ENCODE assay signal across 11 cellular contexts in genomic region chr18:44731866-44732555, GRCh38. TPM values are rescaled to one million over a fixed set of nuclear protein-coding genes. Genes with fewer than 3 reads are reported as not detected.
DNase-seq lines count a peak whose midpoint lies in the region; ATAC-seq and TF ChIP-seq lines count a peak whose summit lies in the region.
"Had no signal": no experiment of that assay in that cellular context is flagged by ENCODE, and none has a peak within 500 bp of the region (broad histone marks: within the 10 kb centered on the region; RNA-seq: fewer than 3 reads in every experiment).

No MANE protein-coding gene starts in this region.

- no TSS peak for BruUV-seq in OCI-LY7 (replicated peaks; lab: Mats Ljungman, UMichigan)

- H3K27ac ChIP-seq in OCI-LY7 (ENCODE audit: low read depth, low read length, poor library complexity, severe bottlenecking): no peak overlapping the region
- peak overlapping the region; percentile 80 for H3K27ac ChIP-seq in mesodermal cell (ENCODE audit: low read depth, low read length, severe bottlenecking)
- H3K27ac ChIP-seq: thoracic aorta had no signal

- peak overlapping the region; percentile 61 for H3K4me2 ChIP-seq in OCI-LY7 (ENCODE audit: low read length)

- H3K79me2 ChIP-seq in OCI-LY7 (ENCODE audit: insufficient read depth, low read depth, low read length): no peaks in the 10 kb centered on the region

- DNase-seq in OCI-LY7 (ENCODE audit: low spot score): no peak
- DNase-seq in NCI-H1930 (lab: John Stamatoyannopoulos, UW): no peak
- DNase-seq in WTC11 (ENCODE audit: low spot score): no peak
- no peak for DNase-seq in putamen (ENCODE audit: low spot score)
- DNase-seq: right lobe of liver had no signal

- H3K4me1 ChIP-seq in OCI-LY7 (ENCODE audit: insufficient read depth, low read length, poor library complexity, severe bottlenecking): peaks cover 30% of the 10 kb centered on the region
- peaks cover 59% of the 10 kb centered on the region for H3K4me1 ChIP-seq in mesodermal cell (ENCODE audit: control insufficient read depth, insufficient read depth, low read length, poor library complexity, severe bottlenecking)

- TF ChIP-seq CTCF in OCI-LY7 (conservative IDR thresholded peaks at IDR 0.05; ENCODE audit: low read length): no peak
- TF ChIP-seq CTCF in WTC11 (IDR thresholded peaks at IDR 0.05): no peak

- H3K9me3 ChIP-seq in OCI-LY7 (ENCODE audit: low read length) (no peaks in the 10 kb centered on the region), mesodermal cell (ENCODE audit: control insufficient read depth, low read length) (no peaks in the 10 kb centered on the region)
- H3K9me3 ChIP-seq: right lobe of liver, thoracic aorta had no signal

- H3K27ac Mint-ChIP-seq in WTC11: no peak overlapping the region; the same call in 1 of the 2 replicates
- H3K27ac Mint-ChIP-seq: activated naive CD4-positive, alpha-beta T cell treated with anti-CD3 and anti-CD28 coated beads, Interleukin-2, amount 50 U/mL, for 72 hours had no signal

- POLR2A ChIA-PET in OCI-LY7 (lab: Charles Lee): interaction anchor here (0.7 kb wide), 1 partner anchor 136 kb away, joined by 3 read pairs; no protein-coding TSS in a partner anchor
- POLR2A ChIA-PET in WTC11 (lab: Charles Lee): no interaction called here

- no peaks in the 10 kb centered on the region for H3K27me3 Mint-ChIP-seq in WTC11 (ENCODE audit: low read depth)

- no peaks in the 10 kb centered on the region for H3K9me3 Mint-ChIP-seq in WTC11

- no peak overlapping the region for H3K4me3 Mint-ChIP-seq in WTC11

- intact Hi-C loops in OCI-LY7 (cut with micrococcal nuclease; ENCODE audit: unreplicated experiment): no loop called here

- H4K20me1 ChIP-seq in OCI-LY7 (ENCODE audit: insufficient read depth, low read length): no peaks in the 10 kb centered on the region

- H3K4me3 ChIP-seq in OCI-LY7 (ENCODE audit: low read depth, low read length, poor library complexity, severe bottlenecking) (no peak overlapping the region), mesodermal cell (ENCODE audit: extremely low read depth, insufficient read depth, low read length, poor library complexity, severe bottlenecking) (no peak overlapping the region)
- H3K4me3 ChIP-seq: right lobe of liver, thoracic aorta had no signal

- H2AFZ ChIP-seq in OCI-LY7 (ENCODE audit: low read length): peak overlapping the region; percentile 74

- peaks cover 28% of the 10 kb centered on the region for H3K4me1 Mint-ChIP-seq in WTC11

- H3K36me3 Mint-ChIP-seq in WTC11: no peaks in the 10 kb centered on the region

- CTCF ChIA-PET in OCI-LY7 (lab: Charles Lee; ENCODE audit: unreplicated experiment) (interaction anchor here (0.9 kb wide), 1 partner anchor 16 kb away, joined by 3 read pairs; no protein-coding TSS in a partner anchor), WTC11 (lab: Charles Lee) (interaction anchor here (1.0 to 1.2 kb wide), 3 partner anchors 8 to 53 kb away, joined by 3 to 4 read pairs (median 4); no protein-coding TSS in a partner anchor)

- H3K36me3 ChIP-seq in OCI-LY7 (ENCODE audit: insufficient read depth, low read length) (no peaks in the 10 kb centered on the region), mesodermal cell (ENCODE audit: control insufficient read depth, insufficient read depth, low read length) (no peaks in the 10 kb centered on the region)
- H3K36me3 ChIP-seq: right lobe of liver, thoracic aorta had no signal

- H3K9me2 ChIP-seq in OCI-LY7 (ENCODE audit: insufficient read depth, low read length): no peaks in the 10 kb centered on the region

- WGBS in mesodermal cell (ENCODE audit: insufficient coverage in 2 of 2), 2 experiments: 90 to 96% methylated on average over 10 of the region's 10 CpGs

- ATAC-seq in GM18517 (IDR thresholded peaks at IDR 0.05; ENCODE audit: unreplicated experiment): peak; percentile 67
- ATAC-seq in HG02588 (IDR thresholded peaks at IDR 0.05; ENCODE audit: unreplicated experiment): peak; percentile 58
- no peak for ATAC-seq in HG03571 (IDR thresholded peaks at IDR 0.05; ENCODE audit: unreplicated experiment)
- ATAC-seq in WTC11: no peak
- ATAC-seq: activated naive CD4-positive, alpha-beta T cell treated with anti-CD3 and anti-CD28 coated beads, Interleukin-2, amount 50 U/mL, for 72 hours had no signal

TF ChIP-seq in WTC11, 78 proteins besides CTCF, POLR2A, EP300 and RAD21:
- TF ChIP-seq OVOL2 (CRISPR knock-in tag; IDR thresholded peaks at IDR 0.05; ENCODE audit: borderline replicate concordance): no peak
- no peak for TF ChIP-seq ZNF396 (CRISPR knock-in tag; IDR thresholded peaks at IDR 0.05; ENCODE audit: borderline replicate concordance)
- no peak for TF ChIP-seq TP53 (CRISPR knock-in tag; IDR thresholded peaks at IDR 0.05)

RNA-seq across cellular contexts. Expression of gene SETBP1, which starts 51.3 kb away (rescaled TPM):
- 2.4 and 2.6 TPM in 2 replicates for total RNA-seq in OCI-LY7 (2014; rRNA removed; shearing (Covaris generic))
- total RNA-seq in OCI-LY7 (2022) (8.1 and 9.1 TPM in 2 replicates), WTC11 (2021) (5.9 to 9.6 TPM (median 6.3 TPM) in 3 replicates)
- 10.7 TPM for polyA plus RNA-seq in mesodermal cell (2013, experiment 1 of 2)
- polyA plus RNA-seq in mesodermal cell (2013, experiment 2 of 2): 8.6 TPM

Comparison
In these comparisons a context has a peak if more than half of its experiments do, and no peak if none do; other contexts are left out.
1. ATAC-seq: peak in GM18517 (single experiment) and HG02588 (single experiment); none in HG03571 (single experiment) and WTC11 (single experiment).